1 cellular context compared by ENCODE assay signal in the genomic region with DNA sequence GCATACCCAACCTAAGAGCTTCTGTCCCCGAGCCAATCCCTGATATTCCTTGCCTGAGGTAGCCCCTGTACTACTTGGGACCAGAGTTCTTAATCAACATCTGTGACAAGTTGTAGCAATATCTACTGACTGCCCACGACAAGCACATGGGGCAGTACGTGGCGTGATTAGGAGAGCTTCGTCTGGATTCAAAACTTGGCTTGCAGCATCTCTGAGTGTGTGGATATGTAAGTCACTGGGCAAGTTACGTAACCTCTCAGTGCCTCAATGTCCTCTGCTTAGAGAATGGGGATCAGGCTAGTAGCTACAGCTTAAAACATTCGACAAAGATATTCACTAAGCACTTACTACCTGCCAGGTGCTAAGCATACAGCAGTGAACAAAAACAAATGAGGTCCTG.
TF ChIP-seq lines count a peak whose summit lies in the region.

No MANE protein-coding gene starts in this region.

TF ChIP-seq in IMR-90, 13 proteins besides CTCF, POLR2A, EP300 and RAD21 (continued from another document):
- TF ChIP-seq RFX5 (IDR thresholded peaks at IDR 0.05; ENCODE audit: low read depth, low read length): peak; percentile 8; the same call in 1 of the 2 replicates
- TF ChIP-seq CHD1 (IDR thresholded peaks at IDR 0.05; ENCODE audit: low read depth, low read length): no peak
- TF ChIP-seq MAZ (IDR thresholded peaks at IDR 0.05; ENCODE audit: borderline replicate concordance, low read depth, low read length): no peak
- TF ChIP-seq ELK1 (IDR thresholded peaks at IDR 0.05; ENCODE audit: borderline replicate concordance, low read depth, low read length): no peak
